In the genomic region with DNA sequence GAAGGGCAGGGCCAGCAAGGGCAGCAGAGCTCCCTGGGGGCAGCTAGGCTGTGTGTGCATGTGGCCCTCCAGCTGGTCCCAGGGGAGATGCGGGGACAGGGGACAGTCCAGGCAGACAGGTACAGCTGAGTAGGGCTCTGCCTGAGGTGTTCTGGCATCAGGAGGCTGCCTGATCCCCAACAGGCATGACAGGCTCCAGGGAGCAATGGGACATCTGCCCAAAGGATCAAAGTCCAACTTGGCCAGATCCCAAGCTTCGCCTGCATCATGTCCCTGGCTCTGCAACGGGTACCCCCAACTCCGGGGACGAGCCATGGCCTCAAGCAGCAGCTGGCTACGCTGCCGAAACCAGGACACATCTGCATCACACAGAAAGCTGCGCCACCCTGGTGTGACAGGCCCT, we compare ENCODE assay signal across 1 cellular context.
TF ChIP-seq lines count a peak whose summit lies in the region.

No MANE protein-coding gene starts in this region.

TF ChIP-seq in K562, 482 proteins besides CTCF, POLR2A, EP300 and RAD21:
- TF ChIP-seq TAL1 (IDR thresholded peaks at IDR 0.05) (no peak), NCOA1 (IDR thresholded peaks at IDR 0.05; ENCODE audit: low read depth) (no peak), RBFOX2 (IDR thresholded peaks at IDR 0.05; ENCODE audit: low read depth, low read length) (0 out of 2 replicates have a peak, but pooled peaks have one; percentile 5), HLTF (IDR thresholded peaks at IDR 0.05) (no peak), POLR2G (IDR thresholded peaks at IDR 0.05; ENCODE audit: low read depth, low read length) (no peak), ZNF133 (CRISPR knock-in tag; IDR thresholded peaks at IDR 0.05) (no peak)
- TF ChIP-seq, protein P1, sequence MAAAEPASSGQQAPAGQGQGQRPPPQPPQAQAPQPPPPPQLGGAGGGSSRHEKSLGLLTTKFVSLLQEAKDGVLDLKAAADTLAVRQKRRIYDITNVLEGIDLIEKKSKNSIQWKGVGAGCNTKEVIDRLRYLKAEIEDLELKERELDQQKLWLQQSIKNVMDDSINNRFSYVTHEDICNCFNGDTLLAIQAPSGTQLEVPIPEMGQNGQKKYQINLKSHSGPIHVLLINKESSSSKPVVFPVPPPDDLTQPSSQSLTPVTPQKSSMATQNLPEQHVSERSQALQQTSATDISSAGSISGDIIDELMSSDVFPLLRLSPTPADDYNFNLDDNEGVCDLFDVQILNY (CRISPR knock-in tag; IDR thresholded peaks at IDR 0.05) = no peak
